ENCODE assay signal across 15 cellular contexts in genomic region chr11:4092031-4092430, GRCh38. TPM values are rescaled to one million over a fixed set of nuclear protein-coding genes. Genes with fewer than 3 reads are reported as not detected.
DNase-seq lines count a peak whose midpoint lies in the region; ATAC-seq, FAIRE-seq and TF ChIP-seq lines count a peak whose summit lies in the region.
"Had no signal": no experiment of that assay in that cellular context is flagged by ENCODE, and none has a peak within 500 bp of the region (broad histone marks: within the 10 kb centered on the region; RNA-seq: fewer than 3 reads in every experiment).

No MANE protein-coding gene starts in this region.

- H4K20me1 ChIP-seq in MM.1S (ENCODE audit: insufficient read depth, low read length) = no peaks in the 10 kb centered on the region

- H3K9ac ChIP-seq in MM.1S (ENCODE audit: low read length) = no peak overlapping the region

- H3K27ac ChIP-seq in MM.1S (ENCODE audit: low read length) = peak overlapping the region; percentile 35; the same call in 1 of the 2 replicates
- H3K27ac ChIP-seq: neutrophil had no signal

- no peak overlapping the region for H3K4me3 ChIP-seq in MM.1S (ENCODE audit: low read length)

- H3K9me3 ChIP-seq in MM.1S (replicated peaks; ENCODE audit: insufficient read depth, low read length) = no peaks in the 10 kb centered on the region
- H3K9me3 ChIP-seq: neutrophil had no signal

- no peak for FAIRE-seq in urothelium cell line (lab: Jason Lieb, UNC)
- FAIRE-seq: D721Med had no signal

- peak overlapping the region; percentile 30 for H3K4me2 ChIP-seq in MM.1S (ENCODE audit: low read depth, low read length)

- no peaks in the 10 kb centered on the region for H3K27me3 ChIP-seq in MM.1S (replicated peaks; ENCODE audit: insufficient read depth, low read length)
- H3K27me3 ChIP-seq: neutrophil had no signal

- H3K36me3 Mint-ChIP-seq in activated T-cell treated with anti-CD3 and anti-CD28 coated beads, Interleukin-2, amount 50 U/mL, for 4 hours (ENCODE audit: insufficient read depth) = peaks cover 12% of the 10 kb centered on the region
- H3K36me3 Mint-ChIP-seq in activated CD8-positive, alpha-beta T cell treated with anti-CD3 and anti-CD28 coated beads, Interleukin-2, amount 10 ng/mL, durations not matched to agents 7 days and 5 days (ENCODE audit: low read depth) = peaks cover 69% of the 10 kb centered on the region
- peaks cover 2% of the 10 kb centered on the region for H3K36me3 Mint-ChIP-seq in neural crest cell (ENCODE audit: low read depth)

- no peaks in the 10 kb centered on the region for H3K27me3 Mint-ChIP-seq in activated T-cell treated with anti-CD3 and anti-CD28 coated beads, Interleukin-2, amount 50 U/mL, for 4 hours (ENCODE audit: low read depth)
- no peaks in the 10 kb centered on the region for H3K27me3 Mint-ChIP-seq in activated CD8-positive, alpha-beta T cell treated with anti-CD3 and anti-CD28 coated beads, Interleukin-2, amount 10 ng/mL, durations not matched to agents 7 days and 5 days (ENCODE audit: low read depth)
- H3K27me3 Mint-ChIP-seq in neural crest cell (ENCODE audit: low read depth) = no peaks in the 10 kb centered on the region

- peaks cover 33% of the 10 kb centered on the region for H3K79me2 ChIP-seq in MM.1S (ENCODE audit: low read length)

- H3K4me3 Mint-ChIP-seq in activated T-cell treated with anti-CD3 and anti-CD28 coated beads, Interleukin-2, amount 50 U/mL, for 4 hours = peak overlapping the region; percentile 4
- H3K4me3 Mint-ChIP-seq in activated CD8-positive, alpha-beta T cell treated with anti-CD3 and anti-CD28 coated beads, Interleukin-2, amount 10 ng/mL, durations not matched to agents 7 days and 5 days = peak overlapping the region; percentile 62
- H3K4me3 Mint-ChIP-seq in neural crest cell = peak overlapping the region; percentile 74

- H3K9me3 Mint-ChIP-seq in activated T-cell treated with anti-CD3 and anti-CD28 coated beads, Interleukin-2, amount 50 U/mL, for 4 hours = no peaks in the 10 kb centered on the region
- no peaks in the 10 kb centered on the region for H3K9me3 Mint-ChIP-seq in activated CD8-positive, alpha-beta T cell treated with anti-CD3 and anti-CD28 coated beads, Interleukin-2, amount 10 ng/mL, durations not matched to agents 7 days and 5 days (ENCODE audit: insufficient read depth)
- no peaks in the 10 kb centered on the region for H3K9me3 Mint-ChIP-seq in neural crest cell

- H3K27ac Mint-ChIP-seq in activated CD8-positive, alpha-beta T cell treated with anti-CD3 and anti-CD28 coated beads, Interleukin-2, amount 10 ng/mL, durations not matched to agents 7 days and 5 days = peak overlapping the region; percentile 97
- no peak overlapping the region for H3K27ac Mint-ChIP-seq in neural crest cell (ENCODE audit: unreplicated experiment)

- no peak overlapping the region for H2AFZ ChIP-seq in MM.1S (ENCODE audit: low read length)

- H3K9me2 ChIP-seq in MM.1S (replicated peaks; ENCODE audit: insufficient read depth, low read length) = no peaks in the 10 kb centered on the region

- H3F3A ChIP-seq in MM.1S (ENCODE audit: insufficient read depth, low read length) = peaks cover 25% of the 10 kb centered on the region; the same call in 1 of the 2 replicates

- no peak for ATAC-seq in activated T-cell treated with anti-CD3 and anti-CD28 coated beads, Interleukin-2, amount 50 U/mL, for 4 hours
- ATAC-seq in activated CD8-positive, alpha-beta T cell treated with anti-CD3 and anti-CD28 coated beads, Interleukin-2, amount 10 ng/mL, durations not matched to agents 7 days and 5 days = peak; percentile 4
- ATAC-seq: activated CD4-positive, CD25-positive, alpha-beta regulatory T cell treated with anti-CD3 and anti-CD28 coated beads, Interleukin-2, amount 50 U/mL, for 24 hours had no signal

- TF ChIP-seq CTCF in MM.1S (IDR thresholded peaks at IDR 0.05; ENCODE audit: low read length) = no peak
- TF ChIP-seq CTCF in neural crest cell (conservative IDR thresholded peaks at IDR 0.05) = no peak

- peaks cover 34% of the 10 kb centered on the region for H3K4me1 ChIP-seq in MM.1S (ENCODE audit: low read length)

- POLR2A ChIA-PET in activated CD8-positive, alpha-beta T cell treated with anti-CD3 and anti-CD28 coated beads, Interleukin-2, amount 10 ng/mL, durations not matched to agents 7 days and 5 days (lab: Charles Lee) = interaction anchor here (1.3 to 1.8 kb wide), 3 partner anchors 230 to 250 kb away, joined by 3 to 6 read pairs (median 6); partner anchors contain the start of gene STIM1

- peaks cover 74% of the 10 kb centered on the region for H3K4me1 Mint-ChIP-seq in activated T-cell treated with anti-CD3 and anti-CD28 coated beads, Interleukin-2, amount 50 U/mL, for 4 hours (ENCODE audit: low read depth)
- H3K4me1 Mint-ChIP-seq in activated CD8-positive, alpha-beta T cell treated with anti-CD3 and anti-CD28 coated beads, Interleukin-2, amount 10 ng/mL, durations not matched to agents 7 days and 5 days (ENCODE audit: low read depth) = peaks cover 74% of the 10 kb centered on the region
- H3K4me1 Mint-ChIP-seq in neural crest cell = peaks cover 23% of the 10 kb centered on the region

- CTCF ChIA-PET in activated CD8-positive, alpha-beta T cell treated with anti-CD3 and anti-CD28 coated beads, Interleukin-2, amount 10 ng/mL, durations not matched to agents 7 days and 5 days (lab: Charles Lee) = interaction anchor here (0.9 to 3.3 kb wide), 3 partner anchors 19 to 237 kb away, joined by 3 to 15 read pairs (median 4); partner anchors contain the start of gene STIM1

- DNase-seq in activated T-cell treated with anti-CD3 and anti-CD28 coated beads, Interleukin-2, amount 50 U/mL, for 4 hours = no peak
- no peak for DNase-seq in activated T-cell treated with anti-CD3 and anti-CD28 coated beads, Interleukin-2, amount 50 U/mL, for 48 hours
- DNase-seq in MM.1S (peak; percentile 34), neural crest cell (ENCODE audit: low read depth, low spot score) (no peak), RPMI8226 (no peak), C1 segment of cervical spinal cord (lab: John Stamatoyannopoulos, UW) (no peak), urothelium cell line (ENCODE audit: low spot score) (no peak)
- DNase-seq in activated CD8-positive, alpha-beta T cell treated with anti-CD3 and anti-CD28 coated beads, Interleukin-2, amount 10 ng/mL, durations not matched to agents 7 days and 5 days = peak; percentile 50
- DNase-seq: activated effector memory CD4-positive, alpha-beta T cell treated with anti-CD3 and anti-CD28 coated beads, Interleukin-2, amount 50 U/mL, for 16 hours; effector CD4-positive, alpha-beta T cell; NCI-H1105; NCI-H446 had no signal

- H3K36me3 ChIP-seq in MM.1S (replicated peaks; ENCODE audit: insufficient read depth, low read length) = no peaks in the 10 kb centered on the region; the same call in 1 of the 2 replicates

RNA-seq across cellular contexts. Expression of gene RRM1, which starts 2.6 kb away (rescaled TPM):
- total RNA-seq in activated T-cell treated with anti-CD3 and anti-CD28 coated beads, Interleukin-2, amount 50 U/mL, for 4 hours = 100 to 1,000 TPM; 107 to 147 (median 118) TPM
- total RNA-seq in activated CD8-positive, alpha-beta T cell treated with anti-CD3 and anti-CD28 coated beads, Interleukin-2, amount 10 ng/mL, durations not matched to agents 7 days and 5 days = 100 to 1,000 TPM; 180 to 183 TPM
- total RNA-seq in neural crest cell = 209 and 218 TPM in 2 replicates

Comparison
In these comparisons a context has a peak if more than half of its experiments do, and no peak if none do; other contexts are left out.
1. DNase-seq: peak in MM.1S (single experiment) and activated CD8-positive, alpha-beta T cell treated with anti-CD3 and anti-CD28 coated beads, Interleukin-2, amount 10 ng/mL, durations not matched to agents 7 days and 5 days (single experiment); none in activated T-cell treated with anti-CD3 and anti-CD28 coated beads, Interleukin-2, amount 50 U/mL, for 4 hours (single experiment), activated T-cell treated with anti-CD3 and anti-CD28 coated beads, Interleukin-2, amount 50 U/mL, for 48 hours (0 of 2), neural crest cell (single experiment), RPMI8226 (single experiment), C1 segment of cervical spinal cord (0 of 14) and urothelium cell line (single experiment).
2. H3K4me3 Mint-ChIP-seq: peak in every context shown above with its lines; median percentile 74 in neural crest cell; 62 in activated CD8-positive, alpha-beta T cell treated with anti-CD3 and anti-CD28 coated beads, Interleukin-2, amount 10 ng/mL, durations not matched to agents 7 days and 5 days; 4 in activated T-cell treated with anti-CD3 and anti-CD28 coated beads, Interleukin-2, amount 50 U/mL, for 4 hours.